In the genomic region with DNA sequence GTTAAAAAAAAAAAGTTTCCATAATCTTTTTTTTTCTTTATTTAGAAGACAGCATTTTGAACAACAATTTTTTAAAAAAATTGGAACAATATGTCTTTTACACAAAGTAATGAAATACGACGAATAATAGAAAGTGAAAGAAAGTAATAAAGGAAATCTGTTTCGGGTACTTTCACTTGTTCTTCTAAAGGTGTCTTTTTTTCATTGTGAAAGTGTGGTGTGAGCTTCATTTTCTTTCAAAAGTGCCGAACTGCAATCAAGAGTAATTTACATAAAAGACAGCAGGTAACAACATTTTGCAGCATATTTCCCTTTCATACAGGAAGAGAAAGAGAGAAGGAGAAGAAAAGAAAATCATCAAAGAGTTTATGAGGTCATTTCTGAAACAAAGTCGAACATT, we compare ENCODE assay signal across 10 cellular contexts.
A peak's percentile ranks its signal among the peaks of the same experiment; 100 is the strongest.
DNase-seq lines count a peak whose midpoint lies in the region; ATAC-seq and TF ChIP-seq lines count a peak whose summit lies in the region.
"Had no signal": no experiment of that assay in that cellular context is flagged by ENCODE, and none has a peak within 500 bp of the region (broad histone marks: within the 10 kb centered on the region; RNA-seq: fewer than 3 reads in every experiment).

No MANE protein-coding gene starts in this region.

- 5% methylated on average over 5 of the region's 5 CpGs for WGBS in right lobe of liver (ENCODE audit: insufficient coverage, low coverage, low lambda C conversion rate, missing lambda C conversion rate)

- CTCF ChIA-PET in Calu3 (lab: Charles Lee) (no interaction called here), T-cell (lab: Charles Lee) (no interaction called here), HEK293T (lab: Yijun Ruan, JAX) (no interaction called here)

- no peak for TF ChIP-seq POLR2A in right lobe of liver (IDR thresholded peaks at IDR 0.05)

- ATAC-seq in T-cell (replicated peaks in 1 of 4) (no peak), right lobe of liver (peak in 3 of 4 donors; percentile 50 to 70 (median 52)), GM19463 (IDR thresholded peaks at IDR 0.05; ENCODE audit: unreplicated experiment) (no peak), GM18909 (IDR thresholded peaks at IDR 0.05; ENCODE audit: poor library complexity, unreplicated experiment) (no peak)

- TF ChIP-seq CTCF in Calu3 (IDR thresholded peaks at IDR 0.05; ENCODE audit: unreplicated experiment) (no peak), HFFc6 (IDR thresholded peaks at IDR 0.05) (no peak), right lobe of liver (IDR thresholded peaks at IDR 0.05) (no peak)

- H3K27ac Mint-ChIP-seq in Calu3 (ENCODE audit: unreplicated experiment) (peak overlapping the region; percentile 76), HFFc6 (no peak overlapping the region), T-cell (peak overlapping the region in 1 of 2 donors; percentile 76)

- H3K27me3 Mint-ChIP-seq in Calu3 (ENCODE audit: unreplicated experiment) = no peaks in the 10 kb centered on the region
- H3K27me3 Mint-ChIP-seq in HFFc6 (ENCODE audit: insufficient read depth) = no peaks in the 10 kb centered on the region
- H3K27me3 Mint-ChIP-seq in T-cell = no peaks in the 10 kb centered on the region

- no peaks in the 10 kb centered on the region for H3K27me3 ChIP-seq in right lobe of liver

- DNase-seq in Calu3 = no peak
- DNase-seq in HFFc6 = no peak
- DNase-seq in T-cell = no peak
- DNase-seq in right lobe of liver = no peak
- DNase-seq in HEK293T (ENCODE audit: extremely low spot score) = no peak
- DNase-seq in SKM-1 (lab: John Stamatoyannopoulos, UW; ENCODE audit: unreplicated experiment) = no peak
- DNase-seq: activated CD4-positive, alpha-beta T cell treated with anti-CD3 and anti-CD28 coated beads, Interleukin-2, amount 50 U/mL, for 4 hours; NCI-H187 had no signal

- no peaks in the 10 kb centered on the region for H3K9me3 ChIP-seq in right lobe of liver

- H3K4me1 ChIP-seq in right lobe of liver = peaks cover 0 to 3% (median 0%) of the 10 kb centered on the region in 4 donors

- intact Hi-C loops in Calu3 (cut with micrococcal nuclease; ENCODE audit: unreplicated experiment) (no loop called here), right lobe of liver (cut with DNase I) (no loop called here)

- H3K36me3 Mint-ChIP-seq in Calu3 (ENCODE audit: insufficient read depth, unreplicated experiment) (peaks cover 5% of the 10 kb centered on the region), HFFc6 (ENCODE audit: low read depth) (no peaks in the 10 kb centered on the region), T-cell (no peaks in the 10 kb centered on the region)

- peak overlapping the region; percentile 17 to 50 (median 38) for H3K4me3 ChIP-seq in right lobe of liver

- H3K9me3 Mint-ChIP-seq in Calu3 (ENCODE audit: low read depth, unreplicated experiment) = no peaks in the 10 kb centered on the region
- peaks cover 10% of the 10 kb centered on the region for H3K9me3 Mint-ChIP-seq in HFFc6
- peaks cover 0 to 2% (median 0%) of the 10 kb centered on the region in 3 donors for H3K9me3 Mint-ChIP-seq in T-cell

- H3K4me1 Mint-ChIP-seq in Calu3 (ENCODE audit: low read depth, unreplicated experiment) = peaks cover 17% of the 10 kb centered on the region
- H3K4me1 Mint-ChIP-seq in HFFc6 (ENCODE audit: low read depth) = no peaks in the 10 kb centered on the region
- H3K4me1 Mint-ChIP-seq in T-cell = peaks cover 5 to 15% (median 7%) of the 10 kb centered on the region in 3 donors

- peak overlapping the region; percentile 65 for H3K4me3 Mint-ChIP-seq in Calu3 (ENCODE audit: low read depth, unreplicated experiment)
- peak overlapping the region; percentile 52; the same call in 1 of the 2 replicates for H3K4me3 Mint-ChIP-seq in HFFc6
- peak overlapping the region; percentile 79 to 83 (median 81) for H3K4me3 Mint-ChIP-seq in T-cell

- POLR2A ChIA-PET in T-cell (lab: Charles Lee) (interaction anchor here in 1 of 2 donors (0.7 kb wide), 1 partner anchor 138 kb away, joined by 3 read pairs; no protein-coding TSS in a partner anchor), HEK293T (lab: Yijun Ruan, JAX) (no interaction called here)

- BruUV-seq in Calu3 (replicated peaks; lab: Mats Ljungman, UMichigan) = no TSS peak

- H3K36me3 ChIP-seq in right lobe of liver = no peaks in the 10 kb centered on the region

- H3K27ac ChIP-seq in right lobe of liver = peak overlapping the region; percentile 24 to 62 (median 44)

TF ChIP-seq in HEK293T, 16 proteins besides CTCF, POLR2A, EP300 and RAD21:
- TF ChIP-seq FOXM1 (IDR thresholded peaks at IDR 0.05; ENCODE audit: borderline replicate concordance) = no peak
- TF ChIP-seq TARDBP (IDR thresholded peaks at IDR 0.05) = no peak
- no peak for TF ChIP-seq ARNT (IDR thresholded peaks at IDR 0.05)
- TF ChIP-seq BHLHE40 (IDR thresholded peaks at IDR 0.05; ENCODE audit: borderline replicate concordance) = no peak
- TF ChIP-seq NFRKB (IDR thresholded peaks at IDR 0.05) = no peak
- no peak for TF ChIP-seq HDGF (IDR thresholded peaks at IDR 0.05; ENCODE audit: borderline replicate concordance)
- TF ChIP-seq SUZ12 (IDR thresholded peaks at IDR 0.05) = no peak
- no peak for TF ChIP-seq L3MBTL2 (conservative IDR thresholded peaks at IDR 0.05)
- TF ChIP-seq PKNOX1 (IDR thresholded peaks at IDR 0.05) = no peak
- no peak for TF ChIP-seq LEF1 (IDR thresholded peaks at IDR 0.05; ENCODE audit: borderline replicate concordance)
- TF ChIP-seq FOXA1 (IDR thresholded peaks at IDR 0.05) = no peak
- TF ChIP-seq SP1 (IDR thresholded peaks at IDR 0.05) = no peak
- no peak for TF ChIP-seq CTBP1 (IDR thresholded peaks at IDR 0.05; ENCODE audit: borderline replicate concordance)
- no peak for TF ChIP-seq ZNF384 (IDR thresholded peaks at IDR 0.05)
- TF ChIP-seq FOXK2 (IDR thresholded peaks at IDR 0.05) = no peak
- TF ChIP-seq ELF4 (IDR thresholded peaks at IDR 0.05) = no peak
TF ChIP-seq in HEK293T: peak in this region for 0.

Comparison
In these comparisons a context has a peak if more than half of its experiments do, and no peak if none do; other contexts are left out.
1. ATAC-seq: peak in right lobe of liver (3 of 4); none in T-cell (0 of 4), GM19463 (single experiment) and GM18909 (single experiment).
2. Peak in every context shown above with its lines, with median percentiles within 50 percentile points of each other: H3K4me3 Mint-ChIP-seq.